In the genomic region with DNA sequence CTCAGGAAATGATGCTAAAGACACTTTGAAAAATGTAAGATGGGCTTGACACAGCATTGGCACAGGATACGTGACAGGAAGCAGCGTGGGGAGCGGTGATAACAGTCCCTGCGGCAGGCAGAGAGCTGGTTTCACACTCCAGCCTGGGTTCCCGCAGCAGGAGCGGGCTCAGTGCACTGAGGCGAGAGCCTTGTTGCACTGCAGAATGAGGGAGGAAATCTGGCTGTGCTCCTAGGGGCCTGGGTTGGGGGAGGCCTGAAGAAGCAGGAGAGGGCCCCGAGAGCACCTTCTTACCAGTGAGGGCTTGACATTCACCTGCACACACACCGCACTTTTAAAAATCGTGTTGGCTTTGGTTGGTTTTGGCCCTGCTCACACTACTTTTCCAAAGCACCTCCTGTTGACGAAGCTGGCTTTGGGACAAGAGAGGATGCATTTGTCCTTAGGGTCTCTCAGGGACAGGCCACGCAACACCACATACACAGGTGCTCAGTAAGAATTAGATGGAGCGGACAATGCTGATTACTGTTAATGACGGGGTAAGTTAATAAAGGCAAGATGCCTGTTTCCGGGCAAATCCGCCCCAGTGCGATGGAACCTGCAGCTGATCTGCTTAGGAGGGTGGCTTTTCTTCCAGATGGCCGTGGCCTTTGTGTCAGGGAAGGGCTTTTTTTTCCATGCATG, we compare ENCODE assay signal across 9 cellular contexts. TPM values are rescaled to one million over a fixed set of nuclear protein-coding genes. Genes with fewer than 3 reads are reported as not detected.
DNase-seq lines count a peak whose midpoint lies in the region; ATAC-seq and TF ChIP-seq lines count a peak whose summit lies in the region.
"Had no signal": no experiment of that assay in that cellular context is flagged by ENCODE, and none has a peak within 500 bp of the region (broad histone marks: within the 10 kb centered on the region; RNA-seq: fewer than 3 reads in every experiment).

No MANE protein-coding gene starts in this region.

- H3K4me3 Mint-ChIP-seq in CD8-positive, alpha-beta T cell, result peak overlapping the region; percentile 74
- H3K4me3 Mint-ChIP-seq in dendritic cell treated with granulocyte-macrophage colony-stimulating factor and Interleukin-4, amounts not matched to agents 40 ng/mL and 50 ng/mL, for 4 days, result peak overlapping the region; percentile 28

- CTCF ChIA-PET in CD8-positive, alpha-beta T cell (lab: Charles Lee), result interaction anchor here (0.7 to 2.0 kb wide), 5 partner anchors 11 to 95 kb away, joined by 3 to 6 read pairs (median 4); no protein-coding TSS in a partner anchor

- no peaks in the 10 kb centered on the region for H3K36me3 Mint-ChIP-seq in CD8-positive, alpha-beta T cell
- no peaks in the 10 kb centered on the region for H3K36me3 Mint-ChIP-seq in dendritic cell treated with granulocyte-macrophage colony-stimulating factor and Interleukin-4, amounts not matched to agents 40 ng/mL and 50 ng/mL, for 4 days (ENCODE audit: low read depth)

- peaks cover 31% of the 10 kb centered on the region for H3K4me1 Mint-ChIP-seq in CD8-positive, alpha-beta T cell (ENCODE audit: low read depth)
- peaks cover 32% of the 10 kb centered on the region for H3K4me1 Mint-ChIP-seq in dendritic cell treated with granulocyte-macrophage colony-stimulating factor and Interleukin-4, amounts not matched to agents 40 ng/mL and 50 ng/mL, for 4 days (ENCODE audit: low read depth)

- peak overlapping the region; percentile 66 for H3K27ac Mint-ChIP-seq in CD8-positive, alpha-beta T cell
- no peak overlapping the region for H3K27ac Mint-ChIP-seq in dendritic cell treated with granulocyte-macrophage colony-stimulating factor and Interleukin-4, amounts not matched to agents 40 ng/mL and 50 ng/mL, for 4 days

- DNase-seq in CD8-positive, alpha-beta T cell, result peak; percentile 7 to 77 (median 56)
- DNase-seq in retina (peak; percentile 55), NCI-H187 (lab: John Stamatoyannopoulos, UW) (no peak)

- no peaks in the 10 kb centered on the region for H3K27me3 ChIP-seq in CD8-positive, alpha-beta T cell (ENCODE audit: insufficient read depth, low read length)

- no peak for TF ChIP-seq CTCF in CD8-positive, alpha-beta T cell (IDR thresholded peaks at IDR 0.05)
- no peak for TF ChIP-seq CTCF in VCaP (conservative IDR thresholded peaks at IDR 0.05)

- H3K9me3 Mint-ChIP-seq in CD8-positive, alpha-beta T cell, result no peaks in the 10 kb centered on the region
- no peaks in the 10 kb centered on the region for H3K9me3 Mint-ChIP-seq in dendritic cell treated with granulocyte-macrophage colony-stimulating factor and Interleukin-4, amounts not matched to agents 40 ng/mL and 50 ng/mL, for 4 days

- peak; percentile 96 for ATAC-seq in CD8-positive, alpha-beta T cell
- ATAC-seq in GM21515 (IDR thresholded peaks at IDR 0.05; ENCODE audit: unreplicated experiment), result no peak
- no peak for ATAC-seq in GM19467 (IDR thresholded peaks at IDR 0.05; ENCODE audit: unreplicated experiment)
- no peak for ATAC-seq in GM21737 (IDR thresholded peaks at IDR 0.05; ENCODE audit: unreplicated experiment)

- no peaks in the 10 kb centered on the region for H3K9me3 ChIP-seq in CD8-positive, alpha-beta T cell (ENCODE audit: low read length)

- H3K27ac ChIP-seq in CD8-positive, alpha-beta T cell (ENCODE audit: low read depth, low read length), result no peak overlapping the region
- peak overlapping the region; percentile 97 for H3K27ac ChIP-seq in VCaP

- peaks cover 16% of the 10 kb centered on the region for H3K4me1 ChIP-seq in CD8-positive, alpha-beta T cell (ENCODE audit: insufficient read depth, low read length)

- H3K36me3 ChIP-seq in CD8-positive, alpha-beta T cell (ENCODE audit: insufficient read depth, low read length), result no peaks in the 10 kb centered on the region

- peak overlapping the region; percentile 5 for H3K4me3 ChIP-seq in CD8-positive, alpha-beta T cell (ENCODE audit: low read depth, low read length)
- H3K4me3 ChIP-seq: lung had no signal

- POLR2A ChIA-PET in CD8-positive, alpha-beta T cell (lab: Charles Lee), result interaction anchor here (1.2 kb wide), 1 partner anchor 148 kb away, joined by 3 read pairs; no protein-coding TSS in a partner anchor

- intact Hi-C loops in CD8-positive, alpha-beta T cell (cut with DNase I, micrococcal nuclease), result no loop called here
- intact Hi-C loops in dendritic cell treated with granulocyte-macrophage colony-stimulating factor and Interleukin-4, amounts not matched to agents 40 ng/mL and 50 ng/mL, for 4 days (cut with micrococcal nuclease), result no loop called here

- no peaks in the 10 kb centered on the region for H3K27me3 Mint-ChIP-seq in CD8-positive, alpha-beta T cell (ENCODE audit: low read depth)
- peaks cover 20% of the 10 kb centered on the region for H3K27me3 Mint-ChIP-seq in dendritic cell treated with granulocyte-macrophage colony-stimulating factor and Interleukin-4, amounts not matched to agents 40 ng/mL and 50 ng/mL, for 4 days

RNA-seq across cellular contexts. Expression of a gene that starts 49.4 kb away (rescaled TPM):
- 1 to 10 TPM; 4.2 to 6.1 TPM for total RNA-seq in CD8-positive, alpha-beta T cell

Comparison
In these comparisons a context has a peak if more than half of its experiments do, and no peak if none do; other contexts are left out.
1. DNase-seq: peak in CD8-positive, alpha-beta T cell (7 of 7) and retina (single experiment); none in NCI-H187 (0 of 2).